Comparison of ENCODE assay signal across 8 cellular contexts in genomic region chrX:71532753-71533425, GRCh38. TPM values are rescaled to one million over a fixed set of nuclear protein-coding genes. Genes with fewer than 3 reads are reported as not detected.
A peak's percentile ranks its signal among the peaks of the same experiment; 100 is the strongest.
DNase-seq lines count a peak whose midpoint lies in the region; ATAC-seq, FAIRE-seq and TF ChIP-seq lines count a peak whose summit lies in the region.

OGT (plus strand) TSS chrX:71533104; CDS start chrX:71533300, 196 bp downstream.

- peak; percentile 63 for ATAC-seq in GM21786 (IDR thresholded peaks at IDR 0.05; ENCODE audit: unreplicated experiment)
- ATAC-seq in activated T-cell treated with anti-CD3 and anti-CD28 coated beads, Interleukin-2, amount 50 U/mL, for 72 hours (replicated peaks in 1 of 2): peak; percentile 80 to 81

- H3K4me2 ChIP-seq in Karpas-422 (ENCODE audit: low read depth, low read length, poor library complexity, severe bottlenecking): peak within 1 kb of the TSS; percentile 76

- peak; percentile 83 for FAIRE-seq in RCC 7860 (lab: Jason Lieb, UNC)

- H3K9me3 ChIP-seq in Karpas-422 (ENCODE audit: low read length) (peaks cover 2% of the 10 kb centered on the region; the same call in 1 of the 2 replicates), esophagus squamous epithelium (peaks cover 0 to 6% (median 0%) of the 10 kb centered on the region in 3 donors), muscle layer of duodenum (ENCODE audit: control insufficient read depth in 1 of 2, low read length in 2 of 2) (no peaks in the 10 kb centered on the region)

- intact Hi-C loops in esophagus squamous epithelium (cut with DNase I): no loop called here

- H3K4me1 Mint-ChIP-seq in activated T-cell treated with anti-CD3 and anti-CD28 coated beads, Interleukin-2, amount 50 U/mL, for 72 hours (ENCODE audit: low read depth): peaks cover 17% of the 10 kb centered on the region

- H3K27ac ChIP-seq in Karpas-422 (ENCODE audit: low read length) (peak within 1 kb of the TSS; percentile 82), esophagus squamous epithelium (peak within 1 kb of the TSS; percentile 89 to 93 (median 91)), muscle layer of duodenum (ENCODE audit: low read length) (peak within 1 kb of the TSS; percentile 98)

- H3K79me2 ChIP-seq in Karpas-422 (ENCODE audit: low read length): peaks cover 49% of the 10 kb centered on the region

- H3K4me3 ChIP-seq in Karpas-422 (ENCODE audit: low read length) (peak within 1 kb of the TSS; percentile 70), esophagus squamous epithelium (peak within 1 kb of the TSS; percentile 64 to 76 (median 70)), muscle layer of duodenum (ENCODE audit: low read depth in 1 of 2, low read length in 2 of 2) (peak within 1 kb of the TSS; percentile 69 to 99)

- H4K20me1 ChIP-seq in Karpas-422 (ENCODE audit: insufficient read depth, low read depth, low read length): peaks cover 27% of the 10 kb centered on the region

- peak within 1 kb of the TSS; percentile 100 for H3K27ac Mint-ChIP-seq in activated T-cell treated with anti-CD3 and anti-CD28 coated beads, Interleukin-2, amount 50 U/mL, for 72 hours

- peak within 1 kb of the TSS; percentile 51 for H2AFZ ChIP-seq in Karpas-422 (ENCODE audit: low read length)

- H3K27me3 ChIP-seq in Karpas-422 (ENCODE audit: low read length): no peaks in the 10 kb centered on the region
- no peaks in the 10 kb centered on the region for H3K27me3 ChIP-seq in esophagus squamous epithelium
- no peaks in the 10 kb centered on the region for H3K27me3 ChIP-seq in muscle layer of duodenum (ENCODE audit: low read depth, low read length)

- peaks cover 7% of the 10 kb centered on the region for H3K27me3 Mint-ChIP-seq in activated T-cell treated with anti-CD3 and anti-CD28 coated beads, Interleukin-2, amount 50 U/mL, for 72 hours (ENCODE audit: low read depth)

- DNase-seq in DMS79 treated with DMSO at 0.1 percent for 48 hours (lab: John Stamatoyannopoulos, UW): peak; percentile 81
- DNase-seq in Karpas-422: peak; percentile 98
- peak; percentile 82 for DNase-seq in RCC 7860 (ENCODE audit: low spot score)
- DNase-seq in activated T-cell treated with anti-CD3 and anti-CD28 coated beads, Interleukin-2, amount 50 U/mL, for 72 hours: peak; percentile 90 to 93
- peak; percentile 80 for DNase-seq in esophagus squamous epithelium (lab: John Stamatoyannopoulos, UW)
- DNase-seq in stimulated activated CD8-positive, alpha-beta memory T cell treated with anti-CD3 and anti-CD28 coated beads, Interleukin-7, amount 100 ng/mL, for 24 hours (ENCODE audit: low read depth): peak; percentile 79

- H3K9me3 Mint-ChIP-seq in activated T-cell treated with anti-CD3 and anti-CD28 coated beads, Interleukin-2, amount 50 U/mL, for 72 hours: no peaks in the 10 kb centered on the region

- H3K4me3 Mint-ChIP-seq in activated T-cell treated with anti-CD3 and anti-CD28 coated beads, Interleukin-2, amount 50 U/mL, for 72 hours: peak within 1 kb of the TSS; percentile 97 to 100

- peak within 1 kb of the TSS; percentile 91 for H3K9ac ChIP-seq in Karpas-422 (ENCODE audit: low read length)

- peaks cover 35% of the 10 kb centered on the region for H3K4me1 ChIP-seq in Karpas-422 (ENCODE audit: low read length)
- H3K4me1 ChIP-seq in esophagus squamous epithelium: peaks cover 0 to 33% (median 8%) of the 10 kb centered on the region in 3 donors
- H3K4me1 ChIP-seq in muscle layer of duodenum (ENCODE audit: control insufficient read depth in 1 of 2, insufficient read depth in 2 of 2, low read length in 2 of 2): peaks cover 0 to 6% of the 10 kb centered on the region in 2 donors

- WGBS in esophagus squamous epithelium, 2 donors: 1 to 55% methylated on average over 26 to 34 of the region's 47 CpGs

- H3K36me3 ChIP-seq in Karpas-422 (ENCODE audit: insufficient read depth, low read length) (peaks cover 13% of the 10 kb centered on the region; the same call in 1 of the 2 replicates), esophagus squamous epithelium (peaks cover 0 to 10% (median 0%) of the 10 kb centered on the region in 3 donors), muscle layer of duodenum (ENCODE audit: control insufficient read depth in 1 of 2, insufficient read depth in 2 of 2, low read length in 2 of 2) (no peaks in the 10 kb centered on the region)

- H3K9me2 ChIP-seq in Karpas-422 (replicated peaks; ENCODE audit: insufficient read depth, low read length): no peaks in the 10 kb centered on the region

- no peak for TF ChIP-seq CTCF in esophagus squamous epithelium (IDR thresholded peaks at IDR 0.05)

- TF ChIP-seq POLR2A in esophagus squamous epithelium (IDR thresholded peaks at IDR 0.05): peak in 2 of 4 donors; percentile 32 to 78

- H3K36me3 Mint-ChIP-seq in activated T-cell treated with anti-CD3 and anti-CD28 coated beads, Interleukin-2, amount 50 U/mL, for 72 hours (ENCODE audit: insufficient read depth in 2 of 2): peaks cover 24 to 33% of the 10 kb centered on the region in 2 donors

RNA-seq across cellular contexts. Expression of gene OGT, which starts in this region (rescaled TPM):
- 314 and 469 TPM in 2 replicates for total RNA-seq in Karpas-422 (2014; rRNA removed; shearing (Covaris generic); ENCODE audit: low replicate concordance)
- 100 to 1,000 TPM; 702 to 788 TPM for total RNA-seq in activated T-cell treated with anti-CD3 and anti-CD28 coated beads, Interleukin-2, amount 50 U/mL, for 72 hours
- 100 to 1,000 TPM in 1 of 4 donors, 10 to 100 TPM in 3; 56.3 to 157 (median 67.0) TPM for total RNA-seq in esophagus squamous epithelium

Comparison
In these comparisons a context has a peak if more than half of its experiments do, and no peak if none do; other contexts are left out.
1. Peak in every context shown above with its lines: DNase-seq, ATAC-seq, H3K4me3 ChIP-seq and H3K27ac ChIP-seq.